8 cellular contexts compared by ENCODE assay signal in genomic region chr11:66694732-66695207, GRCh38. TPM values are rescaled to one million over a fixed set of nuclear protein-coding genes. Genes with fewer than 3 reads are reported as not detected.
DNase-seq lines count a peak whose midpoint lies in the region; ATAC-seq and TF ChIP-seq lines count a peak whose summit lies in the region.

No MANE protein-coding gene starts in this region.

- H3K27me3 ChIP-seq in OCI-LY1 (ENCODE audit: insufficient read depth, low read length): no peaks in the 10 kb centered on the region

- no peak overlapping the region for H3K4me3 ChIP-seq in Jurkat, Clone E6-1 (ENCODE audit: low read length)
- H3K4me3 ChIP-seq in OCI-LY1 (ENCODE audit: low read depth, low read length, poor library complexity, severe bottlenecking): no peak overlapping the region

- no peak overlapping the region for H3K9ac ChIP-seq in OCI-LY1 (ENCODE audit: low read length)

- peak; percentile 68 for DNase-seq in GDM1 (lab: John Stamatoyannopoulos, UW)
- DNase-seq in Jurkat, Clone E6-1 (ENCODE audit: low read depth, low spot score): peak; percentile 71
- DNase-seq in activated CD8-positive, alpha-beta memory T cell treated with anti-CD3 and anti-CD28 coated beads, Interleukin-2, amount 50 U/mL, for 1 hour (ENCODE audit: extremely low read depth): peak; percentile 57
- DNase-seq in epidermal melanocyte (ENCODE audit: insufficient read length, low spot score): peak; percentile 96
- peak; percentile 55 for DNase-seq in middle frontal gyrus (ENCODE audit: extremely low spot score, low spot score)
- peak; percentile 57 to 79 for DNase-seq in stimulated activated CD8-positive, alpha-beta memory T cell treated with anti-CD3 and anti-CD28 coated beads, Interleukin-4, amount 100 ng/mL, for 4 hours (ENCODE audit: low read depth in 2 of 2, low spot score in 1 of 2)

- no peaks in the 10 kb centered on the region for H3K9me3 ChIP-seq in OCI-LY1 (ENCODE audit: low read length)

- no peaks in the 10 kb centered on the region for H3K79me2 ChIP-seq in OCI-LY1 (ENCODE audit: insufficient read depth, low read length)

- H3K27ac ChIP-seq in OCI-LY1 (ENCODE audit: low read depth, low read length, poor library complexity, severe bottlenecking): no peak overlapping the region

- peaks cover 8% of the 10 kb centered on the region for H3K4me1 ChIP-seq in OCI-LY1 (ENCODE audit: insufficient read depth, low read length, severe bottlenecking)

- H3K36me3 ChIP-seq in OCI-LY1 (ENCODE audit: insufficient read depth, low read length): peaks cover 54% of the 10 kb centered on the region

- H3K9me2 ChIP-seq in OCI-LY1 (ENCODE audit: low read depth, low read length): no peaks in the 10 kb centered on the region

- no peak overlapping the region for H2AFZ ChIP-seq in OCI-LY1 (ENCODE audit: low read length)

- peak; percentile 99 for TF ChIP-seq CTCF in OCI-LY1 (IDR thresholded peaks at IDR 0.05; ENCODE audit: low read length)

- no peaks in the 10 kb centered on the region for H4K20me1 ChIP-seq in OCI-LY1 (ENCODE audit: insufficient read depth, low read length)

- H3F3A ChIP-seq in OCI-LY1 (ENCODE audit: insufficient read depth, low read length): no peaks in the 10 kb centered on the region

- H3K4me2 ChIP-seq in OCI-LY1 (ENCODE audit: low read length): no peak overlapping the region

- no peak for ATAC-seq in GM19035 (IDR thresholded peaks at IDR 0.05; ENCODE audit: unreplicated experiment)

RNA-seq across cellular contexts. Expression of gene RBM4B, which starts 17.1 kb away (rescaled TPM):
- polyA plus RNA-seq in Jurkat, Clone E6-1 (2012; ENCODE audit: insufficient read depth, insufficient read length): 42.3 TPM

RNA-seq across cellular contexts. Expression of gene SPTBN2, which starts 34.2 kb away (rescaled TPM):
- polyA plus RNA-seq in Jurkat, Clone E6-1 (2012; ENCODE audit: insufficient read depth, insufficient read length): 22.1 TPM

RNA-seq across cellular contexts. Expression of gene RBM4, which starts 56.3 kb away (rescaled TPM):
- 213 TPM for polyA plus RNA-seq in Jurkat, Clone E6-1 (2012; ENCODE audit: insufficient read depth, insufficient read length)
